18 cellular contexts compared by ENCODE assay signal in the genomic region with DNA sequence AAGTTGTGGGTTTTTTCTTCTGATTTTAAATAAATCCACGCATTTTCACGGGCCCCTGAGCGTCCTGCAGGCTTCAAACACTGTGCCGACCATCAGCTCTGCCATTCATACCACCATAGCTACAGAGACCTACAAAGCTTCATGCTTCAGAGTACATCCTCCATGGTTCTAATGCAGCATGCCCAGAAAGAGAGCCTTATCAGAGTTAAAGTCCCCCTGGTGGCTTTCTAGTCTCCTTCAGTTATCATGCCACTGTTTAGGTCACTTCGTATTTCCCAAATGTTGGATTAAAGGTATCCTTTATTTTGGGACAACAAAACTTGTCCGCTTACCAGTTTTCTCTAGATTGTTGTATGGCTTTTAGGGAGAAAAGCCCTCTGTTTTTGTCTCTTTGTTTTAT.
DNase-seq lines count a peak whose midpoint lies in the region; ATAC-seq lines count a peak whose summit lies in the region.
"Had no signal": no experiment of that assay in that cellular context is flagged by ENCODE, and none has a peak within 500 bp of the region (broad histone marks: within the 10 kb centered on the region; RNA-seq: fewer than 3 reads in every experiment).

No MANE protein-coding gene starts in this region.

- H3K4me2 ChIP-seq in mesendoderm (ENCODE audit: low read length): no peak overlapping the region
- H3K4me2 ChIP-seq: SK-N-SH had no signal

- H3K18ac ChIP-seq in mesendoderm (ENCODE audit: low read length): no peak overlapping the region

- no peak overlapping the region for H4K8ac ChIP-seq in mesendoderm (ENCODE audit: low read depth, low read length)

- no peaks in the 10 kb centered on the region for H3K27me3 ChIP-seq in mesendoderm (ENCODE audit: insufficient read depth, low read length, poor library complexity)
- H3K27me3 ChIP-seq: Peyer's patch had no signal

- no peaks in the 10 kb centered on the region for H3K36me3 ChIP-seq in mesendoderm (ENCODE audit: control insufficient read depth, insufficient read depth, low read length)
- H3K36me3 ChIP-seq: Peyer's patch had no signal

- no peak overlapping the region for H3K23ac ChIP-seq in mesendoderm (ENCODE audit: low read length)

- H3K4me1 ChIP-seq in mesendoderm (ENCODE audit: control insufficient read depth, low read depth, low read length): no peaks in the 10 kb centered on the region
- H3K4me1 ChIP-seq: Peyer's patch had no signal

- no peak overlapping the region for H2BK5ac ChIP-seq in mesendoderm (ENCODE audit: low read length)

- H3K4ac ChIP-seq in mesendoderm (ENCODE audit: low read depth, low read length): no peak overlapping the region

- peak; percentile 23 for DNase-seq in NCI-H146 (lab: John Stamatoyannopoulos, UW)
- no peak for DNase-seq in NCI-H146 treated with DMSO at 0.1 percent for 48 hours (lab: John Stamatoyannopoulos, UW; ENCODE audit: unreplicated experiment)
- DNase-seq in HT-29 (ENCODE audit: low spot score): peak; percentile 11
- peak; percentile 1 for DNase-seq in SK-MEL-5 (ENCODE audit: low read depth, low spot score)
- DNase-seq in mesendoderm: peak; percentile 42
- no peak for DNase-seq in NCI-H1048 (lab: John Stamatoyannopoulos, UW)
- DNase-seq in UCSD-AML1 (lab: John Stamatoyannopoulos, UW; ENCODE audit: unreplicated experiment): no peak
- DNase-seq: C1 segment of cervical spinal cord, NCI-H1436, NCI-H2081 treated with DMSO at 0.1 percent for 48 hours, NCI-H226, NCI-H524 treated with DMSO at 0.1 percent for 48 hours, Peyer's patch, SK-N-SH, T-cell had no signal

- no peak overlapping the region for H3K56ac ChIP-seq in mesendoderm (ENCODE audit: low read length)

- H3K4me3 ChIP-seq in mesendoderm (ENCODE audit: low read length): no peak overlapping the region
- H3K4me3 ChIP-seq: K562, Peyer's patch had no signal

- no peak overlapping the region for H2BK15ac ChIP-seq in mesendoderm (replicated peaks; ENCODE audit: low read depth)

- H3K79me1 ChIP-seq in mesendoderm (ENCODE audit: low read length): no peaks in the 10 kb centered on the region

- ATAC-seq in HG03196 (IDR thresholded peaks at IDR 0.05; ENCODE audit: unreplicated experiment): no peak
- ATAC-seq: K562, Right ventricle myocardium inferior, T-cell had no signal

- no peaks in the 10 kb centered on the region for H3K79me2 ChIP-seq in mesendoderm (ENCODE audit: control insufficient read depth, insufficient read depth, low read length)

- no peak overlapping the region for H2BK120ac ChIP-seq in mesendoderm (ENCODE audit: low read depth, low read length)

- no peak overlapping the region for H3K27ac ChIP-seq in mesendoderm (ENCODE audit: low read depth, low read length)
- H3K27ac ChIP-seq: Peyer's patch had no signal

- H3K9ac ChIP-seq in mesendoderm (ENCODE audit: low read length): no peak overlapping the region
- H3K9ac ChIP-seq: SK-N-SH had no signal

- H4K5ac ChIP-seq in mesendoderm (ENCODE audit: low read length): no peak overlapping the region

- in situ Hi-C loops in SK-MEL-5 (cut with HindIII; ENCODE audit: low pct_unique_long_range_greater_than_20kb, low sequenced_read_pairs): no loop called here

- WGBS in mesendoderm (ENCODE audit: extremely low coverage, insufficient coverage, low lambda C conversion rate): no CpG with 5 or more reads among the region's 6 CpGs

- no peak overlapping the region for H2AK5ac ChIP-seq in mesendoderm (ENCODE audit: low read length)

Comparison
In these comparisons a context has a peak if more than half of its experiments do, and no peak if none do; other contexts are left out.
1. DNase-seq: peak in NCI-H146 (single experiment), HT-29 (single experiment), SK-MEL-5 (single experiment) and mesendoderm (single experiment); none in NCI-H146 treated with DMSO at 0.1 percent for 48 hours (single experiment), NCI-H1048 (single experiment) and UCSD-AML1 (single experiment).